Comparison of ENCODE assay signal across 17 cellular contexts in genomic region chr16:12708266-12708665, GRCh38.
"Had no signal": no experiment of that assay in that cellular context is flagged by ENCODE, and none has a peak within 500 bp of the region (broad histone marks: within the 10 kb centered on the region; RNA-seq: fewer than 3 reads in every experiment).

No MANE protein-coding gene starts in this region.

- H3K4me3 ChIP-seq: dorsolateral prefrontal cortex, gastrocnemius medialis, lower lobe of right lung, pancreas, sigmoid colon, skin epidermis, thoracic aorta, tibial nerve, upper lobe of left lung had no signal

- H3K36me3 ChIP-seq: gastrocnemius medialis, pancreas had no signal

- H3K27me3 ChIP-seq: dorsolateral prefrontal cortex, gastrocnemius medialis, neutrophil, pancreas, sigmoid colon, tibial nerve, upper lobe of left lung had no signal

- H3K4me1 ChIP-seq: gastrocnemius medialis, lower lobe of right lung, pancreas, sigmoid colon, tibial nerve, upper lobe of left lung had no signal

- H3K9me3 ChIP-seq: gastrocnemius medialis, lower lobe of right lung, neutrophil, pancreas, sigmoid colon, thoracic aorta, tibial nerve, upper lobe of left lung had no signal

- DNase-seq: effector CD4-positive, alpha-beta T cell; foreskin fibroblast; gastrocnemius medialis; left ventricle myocardium superior; lower lobe of right lung; natural killer cell; pancreas; sigmoid colon; stimulated activated CD4-positive, alpha-beta T cell treated with anti-CD3 and anti-CD28 coated beads, Interleukin-15, amount 100 ng/mL, for 24 hours; stimulated activated CD4-positive, alpha-beta T cell treated with anti-CD3 and anti-CD28 coated beads, Interleukin-2, amount 100 ng/mL, for 48 hours; stimulated activated naive B cell treated with anti-CD40 and anti-IgM and Interleukin-4, amounts not matched to agents 10 μg/mL and 1 μg/mL and 100 μg/mL, for 72 hours; upper lobe of left lung had no signal

- H3K27ac ChIP-seq: dorsolateral prefrontal cortex, gastrocnemius medialis, lower lobe of right lung, neutrophil, pancreas, sigmoid colon, skin epidermis, thoracic aorta, tibial nerve, upper lobe of left lung had no signal

- ATAC-seq: gastrocnemius medialis; left ventricle myocardium superior; lower lobe of right lung; natural killer cell; pancreas; stimulated activated naive B cell treated with anti-CD40 and anti-IgM and Interleukin-4, amounts not matched to agents 10 μg/mL and 1 μg/mL and 100 μg/mL, for 72 hours had no signal
